In the genomic region with DNA sequence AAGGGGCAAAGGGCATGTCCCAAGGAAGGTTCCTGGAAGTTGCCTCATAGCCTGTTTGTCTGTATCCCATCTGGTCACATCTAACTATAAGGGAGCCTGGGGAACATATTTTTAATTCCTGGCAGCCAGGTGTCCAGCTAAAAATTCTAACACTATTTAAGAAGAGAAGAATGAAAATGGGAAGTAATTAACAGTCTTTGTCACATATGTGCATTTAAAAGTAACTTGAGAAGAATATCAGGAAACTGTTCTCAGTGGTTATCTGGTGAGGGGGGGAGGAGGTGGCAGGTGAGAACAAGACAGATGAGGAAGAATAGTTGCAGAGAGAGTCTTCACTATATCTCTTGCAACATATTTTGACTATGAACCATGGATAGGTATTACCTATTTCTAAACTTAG, we compare ENCODE assay signal across 21 cellular contexts.
"Had no signal": no experiment of that assay in that cellular context is flagged by ENCODE, and none has a peak within 500 bp of the region (broad histone marks: within the 10 kb centered on the region; RNA-seq: fewer than 3 reads in every experiment).

No MANE protein-coding gene starts in this region.

- ATAC-seq: activated T-cell treated with anti-CD3 and anti-CD28 coated beads, Interleukin-2, amount 50 U/mL, for 4 hours; foreskin keratinocyte; lower lobe of right lung; natural killer cell; upper lobe of right lung; WTC11 had no signal

- H3K4me3 Mint-ChIP-seq: activated naive CD8-positive, alpha-beta T cell; activated T-cell treated with anti-CD3 and anti-CD28 coated beads, Interleukin-2, amount 50 U/mL, for 4 hours; immature natural killer cell; natural killer cell; WTC11 had no signal

- H3K9me3 Mint-ChIP-seq: activated T-cell treated with anti-CD3 and anti-CD28 coated beads, Interleukin-2, amount 50 U/mL, for 4 hours; activated T-helper 2 cell treated with anti-CD3 and anti-CD28 coated beads, Interferon-gamma antibody, Interleukin-2, Interleukin-4, amounts not matched to agents 10 μg/mL and 5 μg/mL and 100 μg/mL, durations not matched to agents 14 hours and 24 hours and 36 hours; immature natural killer cell; natural killer cell; WTC11 had no signal

- H3K36me3 Mint-ChIP-seq: activated naive CD8-positive, alpha-beta T cell; immature natural killer cell; natural killer cell; WTC11 had no signal

- DNase-seq: activated CD8-positive, alpha-beta memory T cell treated with anti-CD3 and anti-CD28 coated beads, Interleukin-2, amount 50 U/mL, for 48 hours; activated naive CD4-positive, alpha-beta T cell; activated T-cell treated with anti-CD3 and anti-CD28 coated beads, Interleukin-2, amount 50 U/mL, for 4 hours; adrenal gland; brain microvascular endothelial cell; caudate nucleus; dermis blood vessel endothelial cell; effector memory CD4-positive, alpha-beta T cell; foreskin keratinocyte; immature natural killer cell; lower lobe of right lung; natural killer cell; retina; spleen; stimulated activated CD4-positive, alpha-beta T cell treated with anti-CD3 and anti-CD28 coated beads, Interleukin-4, amount 100 ng/mL, for 1 hour; stimulated activated naive CD4-positive, alpha-beta T cell treated with Interleukin-2 at 50 U/mL for 16 hours; upper lobe of right lung had no signal

- H3K27ac Mint-ChIP-seq: activated naive CD8-positive, alpha-beta T cell; activated T-helper 2 cell treated with anti-CD3 and anti-CD28 coated beads, Interferon-gamma antibody, Interleukin-2, Interleukin-4, amounts not matched to agents 10 μg/mL and 5 μg/mL and 100 μg/mL, durations not matched to agents 14 hours and 24 hours and 36 hours; natural killer cell; progenitor cell of endocrine pancreas; WTC11 had no signal
